ENCODE assay signal across 1 cellular context in the genomic region with DNA sequence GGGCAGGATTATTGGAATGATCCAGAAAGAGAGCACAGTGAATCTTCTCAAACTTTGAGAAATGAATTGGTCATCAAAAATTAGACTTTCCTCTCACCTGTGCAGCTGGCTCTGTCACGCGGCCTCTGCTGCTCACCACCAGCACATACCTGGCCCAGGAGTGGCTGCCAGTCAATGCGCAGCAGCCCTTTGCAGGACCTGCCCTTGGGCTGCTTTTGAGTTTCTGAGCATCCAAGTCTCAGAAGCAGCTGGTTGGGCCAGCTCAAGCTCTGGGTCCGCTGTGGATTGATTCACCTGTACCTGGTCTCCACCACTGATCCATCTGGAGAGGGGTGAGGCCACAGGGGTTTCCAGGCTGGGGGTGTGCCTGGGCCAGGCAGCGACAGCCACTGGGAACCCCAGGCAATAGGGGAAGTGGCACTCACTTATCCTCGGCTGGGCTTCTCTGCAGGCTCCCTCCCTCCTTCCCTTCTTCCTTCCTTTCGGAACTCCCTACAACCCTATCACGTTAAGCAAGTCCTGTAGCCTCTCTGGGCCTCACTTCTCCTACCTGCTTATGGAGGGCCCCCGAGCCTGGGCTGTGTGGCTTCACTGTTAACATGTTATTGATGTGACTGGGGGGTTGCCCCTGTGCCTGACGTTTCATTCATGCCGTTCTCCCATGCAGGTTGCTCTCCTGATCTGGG.
TF ChIP-seq lines count a peak whose summit lies in the region.

No MANE protein-coding gene starts in this region.

TF ChIP-seq in HepG2, 621 proteins besides CTCF, POLR2A, EP300 and RAD21 (continued from another document):
- TF ChIP-seq, protein P1, sequence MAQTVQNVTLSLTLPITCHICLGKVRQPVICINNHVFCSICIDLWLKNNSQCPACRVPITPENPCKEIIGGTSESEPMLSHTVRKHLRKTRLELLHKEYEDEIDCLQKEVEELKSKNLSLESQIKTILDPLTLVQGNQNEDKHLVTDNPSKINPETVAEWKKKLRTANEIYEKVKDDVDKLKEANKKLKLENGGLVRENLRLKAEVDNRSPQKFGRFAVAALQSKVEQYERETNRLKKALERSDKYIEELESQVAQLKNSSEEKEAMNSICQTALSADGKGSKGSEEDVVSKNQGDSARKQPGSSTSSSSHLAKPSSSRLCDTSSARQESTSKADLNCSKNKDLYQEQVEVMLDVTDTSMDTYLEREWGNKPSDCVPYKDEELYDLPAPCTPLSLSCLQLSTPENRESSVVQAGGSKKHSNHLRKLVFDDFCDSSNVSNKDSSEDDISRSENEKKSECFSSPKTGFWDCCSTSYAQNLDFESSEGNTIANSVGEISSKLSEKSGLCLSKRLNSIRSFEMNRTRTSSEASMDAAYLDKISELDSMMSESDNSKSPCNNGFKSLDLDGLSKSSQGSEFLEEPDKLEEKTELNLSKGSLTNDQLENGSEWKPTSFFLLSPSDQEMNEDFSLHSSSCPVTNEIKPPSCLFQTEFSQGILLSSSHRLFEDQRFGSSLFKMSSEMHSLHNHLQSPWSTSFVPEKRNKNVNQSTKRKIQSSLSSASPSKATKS (CRISPR knock-in tag; IDR thresholded peaks at IDR 0.05), result no peak
- TF ChIP-seq RELA (CRISPR knock-in tag; IDR thresholded peaks at IDR 0.05) (no peak), SNAPC5 (CRISPR knock-in tag; IDR thresholded peaks at IDR 0.05; ENCODE audit: borderline replicate concordance) (0 out of 2 replicates have a peak, but pooled peaks have one; percentile 26), HDAC1 (CRISPR knock-in tag; IDR thresholded peaks at IDR 0.05) (peak; percentile 25; the same call in 1 of the 2 replicates)
